ENCODE assay signal across 8 cellular contexts in genomic region chr12:70242695-70243509, GRCh38. TPM values are rescaled to one million over a fixed set of nuclear protein-coding genes. Genes with fewer than 3 reads are reported as not detected.
DNase-seq lines count a peak whose midpoint lies in the region; ATAC-seq and TF ChIP-seq lines count a peak whose summit lies in the region.

Gene CNOT2 (plus strand): TSS chr12:70243433. CDS start chr12:70278227, 34,794 bp downstream.

- H3K27me3 Mint-ChIP-seq in stimulated activated naive CD8-positive, alpha-beta T cell treated with anti-CD3 and anti-CD28 coated beads, Interleukin-15, amount 100 ng/mL, for 72 hours = no peaks in the 10 kb centered on the region

- TF ChIP-seq CTCF in Loucy (conservative IDR thresholded peaks at IDR 0.05; ENCODE audit: low read length) (no peak), neural cell (IDR thresholded peaks at IDR 0.05; ENCODE audit: poor library complexity, severe bottlenecking) (peak; percentile 28)

- peaks cover 80% of the 10 kb centered on the region for H3K79me2 ChIP-seq in Loucy (ENCODE audit: insufficient read depth, low read length)
- peaks cover 60% of the 10 kb centered on the region for H3K79me2 ChIP-seq in neural cell (replicated peaks; ENCODE audit: insufficient read depth, low read length)

- peaks cover 0 to 7% of the 10 kb centered on the region in 2 donors for H3K9me3 Mint-ChIP-seq in stimulated activated naive CD8-positive, alpha-beta T cell treated with anti-CD3 and anti-CD28 coated beads, Interleukin-15, amount 100 ng/mL, for 72 hours

- peak within 1 kb of the TSS; percentile 97 for H3K4me3 ChIP-seq in H7 (ENCODE audit: insufficient read depth, low read depth, low read length)
- peak within 1 kb of the TSS; percentile 98 for H3K4me3 ChIP-seq in Loucy (ENCODE audit: low read length, poor library complexity, severe bottlenecking)
- peak within 1 kb of the TSS; percentile 79 for H3K4me3 ChIP-seq in neural cell (ENCODE audit: low read length)

- H3K9me3 ChIP-seq in Loucy (ENCODE audit: insufficient read depth, low read depth, low read length) = no peaks in the 10 kb centered on the region
- no peaks in the 10 kb centered on the region for H3K9me3 ChIP-seq in neural cell (ENCODE audit: low read length)

- H4K20me1 ChIP-seq in Loucy (ENCODE audit: insufficient read depth, low read length, poor library complexity, severe bottlenecking) (peaks cover 60% of the 10 kb centered on the region), neural cell (ENCODE audit: insufficient read depth) (no peaks in the 10 kb centered on the region)

- H3K9ac ChIP-seq in Loucy (ENCODE audit: low read depth, low read length, poor library complexity, severe bottlenecking) (peak within 1 kb of the TSS; percentile 94), neural cell (ENCODE audit: low read length) (peak within 1 kb of the TSS; percentile 98)

- peaks cover 61% of the 10 kb centered on the region for H3K4me1 ChIP-seq in Loucy (ENCODE audit: insufficient read depth, low read length, poor library complexity, severe bottlenecking)

- H2AFZ ChIP-seq in Loucy (ENCODE audit: low read length) = peak within 1 kb of the TSS; percentile 91
- H2AFZ ChIP-seq in neural cell (ENCODE audit: low read depth, low read length) = peak within 1 kb of the TSS; percentile 98

- peak; percentile 37 for TF ChIP-seq RAD21 in neural cell (conservative IDR thresholded peaks at IDR 0.05)

- peak; percentile 96 for DNase-seq in ELR (ENCODE audit: low read depth)
- peak; percentile 85 for DNase-seq in H7
- DNase-seq in SHP77 treated with DMSO at 0.1 percent for 48 hours (lab: John Stamatoyannopoulos, UW) = peak; percentile 69
- DNase-seq in activated effector memory CD4-positive, alpha-beta T cell treated with anti-CD3 and anti-CD28 coated beads, Interleukin-2, amount 50 U/mL, for 16 hours = peak; percentile 97
- DNase-seq in fibroblast of the conjunctiva (ENCODE audit: low read depth) = peak; percentile 74
- DNase-seq in stimulated activated naive CD8-positive, alpha-beta T cell treated with anti-CD3 and anti-CD28 coated beads, Interleukin-15, amount 100 ng/mL, for 72 hours = peak; percentile 86 to 93

- peak; percentile 84 for ATAC-seq in stimulated activated naive CD8-positive, alpha-beta T cell treated with anti-CD3 and anti-CD28 coated beads, Interleukin-15, amount 100 ng/mL, for 72 hours

- H3K27me3 ChIP-seq in H7 (ENCODE audit: control insufficient read depth, insufficient read depth, low read length) = no peaks in the 10 kb centered on the region
- H3K27me3 ChIP-seq in Loucy (ENCODE audit: insufficient read depth, low read length, poor library complexity, severe bottlenecking) = no peaks in the 10 kb centered on the region
- H3K27me3 ChIP-seq in neural cell (ENCODE audit: insufficient read depth, low read depth, low read length) = no peaks in the 10 kb centered on the region

- H3F3A ChIP-seq in Loucy (ENCODE audit: low read depth) (no peaks in the 10 kb centered on the region), neural cell (ENCODE audit: insufficient read depth, low read length, poor library complexity, severe bottlenecking) (no peaks in the 10 kb centered on the region)

- no peaks in the 10 kb centered on the region for H3K9me2 ChIP-seq in Loucy (replicated peaks; ENCODE audit: low read depth, low read length)
- no peaks in the 10 kb centered on the region for H3K9me2 ChIP-seq in neural cell (ENCODE audit: insufficient read depth, low read length)

- peak; percentile 63 for TF ChIP-seq EP300 in neural cell (conservative IDR thresholded peaks at IDR 0.05; ENCODE audit: poor library complexity, severe bottlenecking)

- H3K27ac ChIP-seq in neural cell (ENCODE audit: low read length) = peak within 1 kb of the TSS; percentile 97

- peak within 1 kb of the TSS; percentile 100 for H3K4me2 ChIP-seq in Loucy (ENCODE audit: low read depth, low read length, poor library complexity, severe bottlenecking)
- H3K4me2 ChIP-seq in neural cell (ENCODE audit: low read length) = peak within 1 kb of the TSS; percentile 93

- H3K4me1 Mint-ChIP-seq in stimulated activated naive CD8-positive, alpha-beta T cell treated with anti-CD3 and anti-CD28 coated beads, Interleukin-15, amount 100 ng/mL, for 72 hours = peaks cover 53% of the 10 kb centered on the region

- H3K36me3 ChIP-seq in H7 (replicated peaks; ENCODE audit: control insufficient read depth, insufficient read depth, low read length) (peaks cover 6% of the 10 kb centered on the region), Loucy (ENCODE audit: insufficient read depth, low read length) (peaks cover 7% of the 10 kb centered on the region; the same call in 1 of the 2 replicates), neural cell (ENCODE audit: insufficient read depth, low read length) (peaks cover 13% of the 10 kb centered on the region)

- peak within 1 kb of the TSS; percentile 99 to 100 for H3K27ac Mint-ChIP-seq in stimulated activated naive CD8-positive, alpha-beta T cell treated with anti-CD3 and anti-CD28 coated beads, Interleukin-15, amount 100 ng/mL, for 72 hours

- H3K4me3 Mint-ChIP-seq in stimulated activated naive CD8-positive, alpha-beta T cell treated with anti-CD3 and anti-CD28 coated beads, Interleukin-15, amount 100 ng/mL, for 72 hours = peak within 1 kb of the TSS; percentile 91 to 98

TF ChIP-seq in neural cell, 6 proteins besides CTCF, POLR2A, EP300 and RAD21:
- peak; percentile 36 for TF ChIP-seq TAF1 (IDR thresholded peaks at IDR 0.05; ENCODE audit: low read depth)
- peak; percentile 64 for TF ChIP-seq MXI1 (conservative IDR thresholded peaks at IDR 0.05; ENCODE audit: poor library complexity, severe bottlenecking)
- TF ChIP-seq REST (IDR thresholded peaks at IDR 0.05; ENCODE audit: borderline replicate concordance) = peak; percentile 75
- no peak for TF ChIP-seq EZH2 (IDR thresholded peaks at IDR 0.05; ENCODE audit: borderline replicate concordance, insufficient read depth, low read length, poor library complexity, severe bottlenecking)
- peak; percentile 52 for TF ChIP-seq SMC3 (conservative IDR thresholded peaks at IDR 0.05; ENCODE audit: poor library complexity)
- peak; percentile 89 for TF ChIP-seq POLR2AphosphoS5 (IDR thresholded peaks at IDR 0.05)

RNA-seq across cellular contexts. Expression of gene CNOT2, which starts in this region (rescaled TPM):
- total RNA-seq in H7 (2014; rRNA removed; shearing (Covaris generic)) = 83.3 and 104 TPM in 2 replicates
- 144 and 158 TPM in 2 replicates for polyA plus RNA-seq in neural cell
- polyA minus RNA-seq in neural cell = 413 and 492 TPM in 2 replicates

Comparison
In these comparisons a context has a peak if more than half of its experiments do, and no peak if none do; other contexts are left out.
1. Peak in every context shown above with its lines: DNase-seq, ATAC-seq, H3K4me3 ChIP-seq and H3K27ac ChIP-seq.